20 cellular contexts compared by ENCODE assay signal in genomic region chr4:185196437-185196836, GRCh38.
"Had no signal": no experiment of that assay in that cellular context is flagged by ENCODE, and none has a peak within 500 bp of the region (broad histone marks: within the 10 kb centered on the region; RNA-seq: fewer than 3 reads in every experiment).

No MANE protein-coding gene starts in this region.

- H3K36me3 ChIP-seq: neutrophil had no signal

- H3K4me3 ChIP-seq: esophagus muscularis mucosa, gastrocnemius medialis, heart right ventricle, mucosa of descending colon, spleen had no signal

- H3K4me3 Mint-ChIP-seq: dendritic cell treated with granulocyte-macrophage colony-stimulating factor and Interleukin-4, amounts not matched to agents 40 ng/mL and 50 ng/mL, for 4 days; effector memory CD8-positive, alpha-beta T cell; naive thymus-derived CD8-positive, alpha-beta T cell; stimulated activated naive B cell treated with anti-CD40 and anti-IgM and Interleukin-4, amounts not matched to agents 10 μg/mL and 1 μg/mL and 100 μg/mL, for 72 hours; type B pancreatic cell had no signal

- H3K27ac Mint-ChIP-seq: dendritic cell treated with granulocyte-macrophage colony-stimulating factor and Interleukin-4, amounts not matched to agents 40 ng/mL and 50 ng/mL, for 4 days; stimulated activated naive B cell treated with anti-CD40 and anti-IgM and Interleukin-4, amounts not matched to agents 10 μg/mL and 1 μg/mL and 100 μg/mL, for 72 hours; type B pancreatic cell had no signal

- ATAC-seq: effector memory CD8-positive, alpha-beta T cell; gastrocnemius medialis; heart right ventricle; left lobe of liver; mucosa of descending colon; naive thymus-derived CD8-positive, alpha-beta T cell; sciatic nerve; stimulated activated naive B cell treated with anti-CD40 and anti-IgM and Interleukin-4, amounts not matched to agents 10 μg/mL and 1 μg/mL and 100 μg/mL, for 72 hours had no signal

- DNase-seq: effector memory CD8-positive, alpha-beta T cell; gastrocnemius medialis; heart right ventricle; hypothalamus; kidney glomerular epithelial cell; mammary epithelial cell; mucosa of descending colon; naive thymus-derived CD8-positive, alpha-beta T cell; spleen; stimulated activated CD4-positive, alpha-beta T cell treated with anti-CD3 and anti-CD28 coated beads, Interleukin-15, amount 100 ng/mL, for 24 hours; stimulated activated CD4-positive, alpha-beta T cell treated with anti-CD3 and anti-CD28 coated beads, Interleukin-1b, Interleukin-23, amount 100 ng/mL, for 48 hours; stimulated activated CD4-positive, alpha-beta T cell treated with anti-CD3 and anti-CD28 coated beads, Interleukin-4, amount 100 ng/mL, for 4 hours; stimulated activated naive B cell treated with anti-CD40 and anti-IgM and Interleukin-4, amounts not matched to agents 10 μg/mL and 1 μg/mL and 100 μg/mL, for 72 hours had no signal

- H3K9me3 Mint-ChIP-seq: dendritic cell treated with granulocyte-macrophage colony-stimulating factor and Interleukin-4, amounts not matched to agents 40 ng/mL and 50 ng/mL, for 4 days; effector memory CD8-positive, alpha-beta T cell; naive thymus-derived CD8-positive, alpha-beta T cell; stimulated activated naive B cell treated with anti-CD40 and anti-IgM and Interleukin-4, amounts not matched to agents 10 μg/mL and 1 μg/mL and 100 μg/mL, for 72 hours; type B pancreatic cell had no signal

- H3K27me3 Mint-ChIP-seq: dendritic cell treated with granulocyte-macrophage colony-stimulating factor and Interleukin-4, amounts not matched to agents 40 ng/mL and 50 ng/mL, for 4 days; effector memory CD8-positive, alpha-beta T cell; naive thymus-derived CD8-positive, alpha-beta T cell; stimulated activated naive B cell treated with anti-CD40 and anti-IgM and Interleukin-4, amounts not matched to agents 10 μg/mL and 1 μg/mL and 100 μg/mL, for 72 hours; type B pancreatic cell had no signal

- H3K9me3 ChIP-seq: esophagus muscularis mucosa, gastrocnemius medialis, heart right ventricle, mucosa of descending colon, neutrophil, spleen had no signal

- H3K27me3 ChIP-seq: esophagus muscularis mucosa, gastrocnemius medialis, heart right ventricle, neutrophil, spleen had no signal

- H3K4me1 ChIP-seq: gastrocnemius medialis had no signal

- H3K27ac ChIP-seq: epithelial cell of prostate, esophagus muscularis mucosa, gastrocnemius medialis, heart right ventricle, neutrophil, spleen had no signal
